In the genomic region with DNA sequence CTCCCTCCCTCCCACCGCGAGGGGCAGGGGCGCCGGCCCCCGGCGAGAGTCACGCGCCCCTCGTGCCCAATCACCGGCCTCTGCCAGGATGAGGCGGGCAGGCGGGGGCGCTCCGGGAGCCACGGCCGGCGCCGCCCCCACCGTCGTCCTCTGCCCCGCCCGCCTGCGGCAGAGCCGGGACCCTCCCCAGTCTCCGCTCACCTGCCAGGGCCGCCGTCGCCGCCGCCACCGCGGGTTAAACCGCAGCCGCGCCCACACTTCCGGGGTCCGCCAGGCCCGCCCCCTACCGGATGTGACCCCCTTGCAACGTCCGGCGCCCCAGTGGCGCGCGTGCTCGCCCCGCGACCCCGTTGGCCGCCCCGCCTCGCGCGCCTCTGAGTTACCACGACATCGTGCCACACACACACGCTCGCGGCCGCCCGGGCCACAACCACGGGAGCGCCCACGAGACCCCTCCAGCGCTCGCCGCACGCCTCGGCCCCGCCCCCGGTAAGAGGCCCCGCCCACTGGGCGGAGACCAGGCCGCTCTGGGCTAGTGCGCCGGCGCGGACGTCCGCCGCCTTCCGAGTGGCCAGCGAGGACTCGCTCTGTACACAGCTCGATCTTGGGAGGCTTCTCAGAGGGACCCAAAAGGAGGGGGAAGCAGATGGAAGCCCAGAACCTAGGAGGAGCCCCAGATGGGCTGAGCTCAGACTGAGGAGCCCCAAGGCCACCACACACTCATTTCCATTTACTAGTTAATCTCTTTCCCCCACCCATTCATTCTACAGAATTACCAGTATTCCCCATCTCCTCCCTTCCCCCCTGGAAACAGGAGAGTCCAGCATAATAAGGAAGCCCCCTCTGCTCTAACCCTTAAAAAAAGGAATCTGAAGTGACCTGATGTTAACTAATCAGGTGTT, we compare ENCODE assay signal across 8 cellular contexts. TPM values are rescaled to one million over a fixed set of nuclear protein-coding genes. Genes with fewer than 3 reads are reported as not detected.
DNase-seq lines count a peak whose midpoint lies in the region; ATAC-seq, FAIRE-seq and TF ChIP-seq lines count a peak whose summit lies in the region.

A gene (minus strand): TSS at position 237 of the 902 bp plus-strand sequence. CDS start 22,597 bp downstream, outside the sequence.

- peak; percentile 32; the same call in 1 of the 2 replicates for TF ChIP-seq RAD21 in HepG2 (CRISPR knock-in tag; IDR thresholded peaks at IDR 0.05)

- peak; percentile 93 for DNase-seq in CD14-positive monocyte (ENCODE audit: low spot score)
- peak; percentile 75 for DNase-seq in NCI-H748 treated with DMSO at 0.1 percent for 48 hours (lab: John Stamatoyannopoulos, UW)
- peak; percentile 85 to 86 for DNase-seq in activated CD4-positive, alpha-beta T cell treated with anti-CD3 and anti-CD28 coated beads, Interleukin-2, amount 50 U/mL, for 4 hours
- peak; percentile 69 for DNase-seq in HepG2 (ENCODE audit: low spot score)
- peak; percentile 93 for DNase-seq in stimulated activated CD4-positive, alpha-beta T cell treated with anti-CD3 and anti-CD28 coated beads, Interleukin-2, amount 100 ng/mL, for 48 hours

- H4K20me1 ChIP-seq in HepG2 (ENCODE audit: insufficient read depth, low read length), result no peaks in the 10 kb centered on the region

- peaks cover 0 to 10% (median 0%) of the 10 kb centered on the region in 3 donors for H3K27me3 Mint-ChIP-seq in CD14-positive monocyte (ENCODE audit: low read depth in 3 of 3)
- no peaks in the 10 kb centered on the region for H3K27me3 Mint-ChIP-seq in dendritic cell treated with granulocyte-macrophage colony-stimulating factor and Interleukin-4, amounts not matched to agents 40 ng/mL and 50 ng/mL, for 4 days

- H3K27me3 ChIP-seq in HepG2 (ENCODE audit: control insufficient read depth in 1 of 2, insufficient read depth in 2 of 2, low read length in 2 of 2), result no peaks in the 10 kb centered on the region; a peak in 1 of 5 replicates

- H3K4me3 ChIP-seq in HepG2 (replicated peaks in 1 of 3; ENCODE audit: insufficient read depth in 1 of 3, low read depth in 2 of 3, low read length in 3 of 3), result peak within 1 kb of the TSS; percentile 71 to 87 (median 84)

- BruUV-seq in HepG2 (replicated peaks; lab: Mats Ljungman, UMichigan), result TSS peak; percentile 82

- POLR2A ChIA-PET in HepG2 (lab: Yijun Ruan, JAX), result interaction anchor here (0.5 to 1.1 kb wide), 4 partner anchors 10 to 255 kb away, joined by 3 read pairs; a partner anchor contains a TSS

- H3K36me3 Mint-ChIP-seq in CD14-positive monocyte, result peaks cover 19 to 28% of the 10 kb centered on the region in 2 donors
- H3K36me3 Mint-ChIP-seq in dendritic cell treated with granulocyte-macrophage colony-stimulating factor and Interleukin-4, amounts not matched to agents 40 ng/mL and 50 ng/mL, for 4 days (ENCODE audit: low read depth), result peaks cover 24% of the 10 kb centered on the region

- peaks cover 30% of the 10 kb centered on the region for H3K79me2 ChIP-seq in HepG2 (ENCODE audit: insufficient read depth, low read length)

- H3K4me3 Mint-ChIP-seq in CD14-positive monocyte, result peak within 1 kb of the TSS; percentile 85 to 93
- peak within 1 kb of the TSS; percentile 81 for H3K4me3 Mint-ChIP-seq in dendritic cell treated with granulocyte-macrophage colony-stimulating factor and Interleukin-4, amounts not matched to agents 40 ng/mL and 50 ng/mL, for 4 days

- H3K9me3 Mint-ChIP-seq in CD14-positive monocyte, result peaks cover 0 to 8% (median 5%) of the 10 kb centered on the region in 7 donors
- H3K9me3 Mint-ChIP-seq in dendritic cell treated with granulocyte-macrophage colony-stimulating factor and Interleukin-4, amounts not matched to agents 40 ng/mL and 50 ng/mL, for 4 days, result no peaks in the 10 kb centered on the region

- intact Hi-C loops in CD14-positive monocyte (cut with micrococcal nuclease), result loop anchor here (2.0 to 10.0 kb wide), 5 partner anchors 97 to 263 kb away; a partner anchor contains a TSS
- intact Hi-C loops in dendritic cell treated with granulocyte-macrophage colony-stimulating factor and Interleukin-4, amounts not matched to agents 40 ng/mL and 50 ng/mL, for 4 days (cut with micrococcal nuclease), result no loop called here
- intact Hi-C loops in HepG2 (cut with micrococcal nuclease; ENCODE audit: unreplicated experiment), result loop anchor here (1.0 kb wide), 1 partner anchor 9 kb away; no protein-coding TSS in a partner anchor

- TF ChIP-seq CTCF in CD14-positive monocyte (IDR thresholded peaks at IDR 0.05) (no peak), HepG2 (CRISPR knock-in tag; IDR thresholded peaks at IDR 0.05) (peak; percentile 2; the same call in 1 of the 2 replicates)

- peaks cover 65% of the 10 kb centered on the region for H3K4me1 ChIP-seq in HepG2 (ENCODE audit: insufficient read depth, low read length)

- CTCF ChIA-PET in HepG2 (lab: Yijun Ruan, JAX; ENCODE audit: low intra/inter-chr PET ratio, low total read pairs), result no interaction called here

- peaks cover 0 to 13% of the 10 kb centered on the region in 2 experiments; a peak in 1 of 5 replicates for H3K36me3 ChIP-seq in HepG2 (replicated peaks in 1 of 2; ENCODE audit: control insufficient read depth in 1 of 2, insufficient read depth in 2 of 2, low read length in 2 of 2)

- TF ChIP-seq EP300 in HepG2 (IDR thresholded peaks at IDR 0.05; ENCODE audit: low read depth in 2 of 2, low read length in 2 of 2) (no peak), HepG2 (CRISPR knock-in tag; IDR thresholded peaks at IDR 0.05; ENCODE audit: borderline replicate concordance) (no peak)

- peak within 1 kb of the TSS; percentile 99 to 100 (median 100) for H3K27ac Mint-ChIP-seq in CD14-positive monocyte
- H3K27ac Mint-ChIP-seq in dendritic cell treated with granulocyte-macrophage colony-stimulating factor and Interleukin-4, amounts not matched to agents 40 ng/mL and 50 ng/mL, for 4 days, result peak within 1 kb of the TSS; percentile 93

- H3K9me3 ChIP-seq in HepG2 (ENCODE audit: low read length), result no peaks in the 10 kb centered on the region

- ATAC-seq in GM19395 (IDR thresholded peaks at IDR 0.05; ENCODE audit: unreplicated experiment), result peak; percentile 79
- ATAC-seq in HG03521 (IDR thresholded peaks at IDR 0.05; ENCODE audit: unreplicated experiment), result peak; percentile 73
- ATAC-seq in HepG2, result peak; percentile 87

- in situ Hi-C loops in HepG2 (cut with HindIII; ENCODE audit: extremely low pct_ligation_motif_present, low pct_unique_long_range_greater_than_20kb), result no loop called here

- H3K27ac ChIP-seq in HepG2 (ENCODE audit: extremely low read length, insufficient read depth, low read length), result peak within 1 kb of the TSS; percentile 96

- H3K9ac ChIP-seq in HepG2 (ENCODE audit: insufficient read depth, low read depth, low read length), result peak within 1 kb of the TSS; percentile 87

- WGBS in HepG2 (ENCODE audit: low lambda C conversion rate), result no CpG with 5 or more reads among the region's 85 CpGs

- peak within 1 kb of the TSS; percentile 0 for H2AFZ ChIP-seq in HepG2 (ENCODE audit: low read length)

- no peak for FAIRE-seq in HepG2 (lab: Jason Lieb, UNC)

- H3K4me1 Mint-ChIP-seq in CD14-positive monocyte, result peaks cover 75% of the 10 kb centered on the region
- H3K4me1 Mint-ChIP-seq in dendritic cell treated with granulocyte-macrophage colony-stimulating factor and Interleukin-4, amounts not matched to agents 40 ng/mL and 50 ng/mL, for 4 days (ENCODE audit: low read depth), result peaks cover 73% of the 10 kb centered on the region

- TF ChIP-seq POLR2A in HepG2 (IDR thresholded peaks at IDR 0.05; ENCODE audit: insufficient read depth in 1 of 2, low read depth in 2 of 2, low read length in 2 of 2), result peak; percentile 30 to 77

- H3K4me2 ChIP-seq in HepG2 (ENCODE audit: low read depth, low read length), result peak within 1 kb of the TSS; percentile 99

TF ChIP-seq in HepG2, 621 proteins besides CTCF, POLR2A, EP300 and RAD21 (continues in another document):
- peak; percentile 30; the same call in 1 of the 2 replicates for TF ChIP-seq ZNF790 (CRISPR knock-in tag; IDR thresholded peaks at IDR 0.05; ENCODE audit: borderline replicate concordance)
- TF ChIP-seq, protein P1, sequence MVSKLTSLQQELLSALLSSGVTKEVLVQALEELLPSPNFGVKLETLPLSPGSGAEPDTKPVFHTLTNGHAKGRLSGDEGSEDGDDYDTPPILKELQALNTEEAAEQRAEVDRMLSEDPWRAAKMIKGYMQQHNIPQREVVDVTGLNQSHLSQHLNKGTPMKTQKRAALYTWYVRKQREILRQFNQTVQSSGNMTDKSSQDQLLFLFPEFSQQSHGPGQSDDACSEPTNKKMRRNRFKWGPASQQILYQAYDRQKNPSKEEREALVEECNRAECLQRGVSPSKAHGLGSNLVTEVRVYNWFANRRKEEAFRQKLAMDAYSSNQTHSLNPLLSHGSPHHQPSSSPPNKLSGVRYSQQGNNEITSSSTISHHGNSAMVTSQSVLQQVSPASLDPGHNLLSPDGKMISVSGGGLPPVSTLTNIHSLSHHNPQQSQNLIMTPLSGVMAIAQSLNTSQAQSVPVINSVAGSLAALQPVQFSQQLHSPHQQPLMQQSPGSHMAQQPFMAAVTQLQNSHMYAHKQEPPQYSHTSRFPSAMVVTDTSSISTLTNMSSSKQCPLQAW (CRISPR knock-in tag; IDR thresholded peaks at IDR 0.05), result no peak

RNA-seq across cellular contexts. Expression of the gene that starts here (rescaled TPM):
- polyA plus RNA-seq in CD14-positive monocyte, result 1 to 10 TPM; 1.9 to 3.8 TPM
- 8.0 and 8.8 TPM in 2 replicates for total RNA-seq in HepG2 (2016; rRNA removed; fragmentation: Illumina TruSeq; extraction: Trizol)
- total RNA-seq in HepG2 (2016; cell fraction: cytosol; rRNA removed; fragmentation: Illumina TruSeq; extraction: Trizol; ENCODE audit: low read depth), result 5.5 and 8.1 TPM in 2 replicates
- 6.1 and 10.4 TPM in 2 replicates for total RNA-seq in HepG2 (2016; cell fraction: insoluble cytoplasmic fraction; rRNA removed; fragmentation: Illumina TruSeq; extraction: Trizol)
- total RNA-seq in HepG2 (2016; cell fraction: membrane; rRNA removed; fragmentation: Illumina TruSeq; extraction: Trizol), result 9.9 and 11.8 TPM in 2 replicates
- total RNA-seq in HepG2 (2016; cell fraction: nucleus; rRNA removed; fragmentation: Illumina TruSeq; extraction: Trizol), result 6.8 and 8.7 TPM in 2 replicates
- polyA plus RNA-seq in HepG2 (2011; rRNA removed), result 7.5 and 8.8 TPM in 2 replicates
- 7.1 and 8.8 TPM in 2 replicates for polyA plus RNA-seq in HepG2 (2011; cell fraction: cytosol; rRNA removed)
- polyA plus RNA-seq in HepG2 (2011; cell fraction: nucleus; rRNA removed), result 17.8 and 18.7 TPM in 2 replicates
- 9.1 and 10.1 TPM in 2 replicates for polyA plus RNA-seq in HepG2 (2012)
- polyA plus RNA-seq in HepG2 (2016; cell fraction: cytosol; fragmentation: Illumina TruSeq; extraction: Trizol; ENCODE audit: low read depth), result 3.4 and 4.2 TPM in 2 replicates
- polyA plus RNA-seq in HepG2 (2016; cell fraction: insoluble cytoplasmic fraction; fragmentation: Illumina TruSeq; extraction: Trizol; ENCODE audit: low read depth), result 8.1 and 12.2 TPM in 2 replicates
- 8.7 and 10.6 TPM in 2 replicates for polyA plus RNA-seq in HepG2 (2016; cell fraction: membrane; fragmentation: Illumina TruSeq; extraction: Trizol; ENCODE audit: low read depth)
- 14.6 and 15.9 TPM in 2 replicates for polyA plus RNA-seq in HepG2 (2016; cell fraction: nucleus; fragmentation: Illumina TruSeq; extraction: Trizol; ENCODE audit: insufficient read depth, low read depth)
- polyA minus RNA-seq in HepG2 (2011; rRNA and poly(A)+ RNA removed; ENCODE audit: low replicate concordance), result 9.3 and 11.0 TPM in 2 replicates
- polyA minus RNA-seq in HepG2 (2011; cell fraction: cytosol; rRNA and poly(A)+ RNA removed), result 2.6 and 4.1 TPM in 2 replicates
- polyA minus RNA-seq in HepG2 (2011; cell fraction: nucleus; rRNA and poly(A)+ RNA removed), result 7.6 and 10.3 TPM in 2 replicates

Comparison
In these comparisons a context has a peak if more than half of its experiments do, and no peak if none do; other contexts are left out.
1. Peak in every context shown above with its lines: DNase-seq, ATAC-seq, H3K4me3 ChIP-seq and H3K27ac ChIP-seq.